ENCODE assay signal across 2 cellular contexts in the genomic region with DNA sequence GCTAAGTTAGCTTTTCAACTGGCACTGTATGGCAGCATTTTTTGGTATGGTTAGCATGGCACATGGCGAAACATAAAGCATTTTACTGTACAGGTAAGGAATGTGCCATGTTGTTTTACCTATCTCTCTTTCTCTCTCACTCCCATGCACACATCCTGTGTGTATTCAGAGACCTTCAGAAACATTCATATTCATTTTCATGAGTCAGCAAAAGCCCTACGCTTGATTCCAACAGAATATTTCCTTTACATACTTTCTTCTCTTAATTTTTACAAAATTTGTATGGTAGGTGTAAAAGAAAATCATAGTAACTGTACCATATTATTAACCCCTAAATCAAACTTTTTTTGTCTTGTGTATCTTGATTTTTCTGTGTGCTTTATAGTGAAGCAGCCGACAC.
TF ChIP-seq lines count a peak whose summit lies in the region.

No MANE protein-coding gene starts in this region.

TF ChIP-seq in GM23338, 12 proteins besides CTCF, POLR2A, EP300 and RAD21 (continues in another document):
- TF ChIP-seq EZH2phosphoT487 (IDR thresholded peaks at IDR 0.05; ENCODE audit: unreplicated experiment) (no peak), POLR2AphosphoS5 (IDR thresholded peaks at IDR 0.05; ENCODE audit: low read depth) (no peak), JUNB (IDR thresholded peaks at IDR 0.05; ENCODE audit: unreplicated experiment) (no peak), ZNF331 (CRISPR knock-in tag; IDR thresholded peaks at IDR 0.05; ENCODE audit: low read depth) (no peak), CREB1 (CRISPR knock-in tag; IDR thresholded peaks at IDR 0.05; ENCODE audit: low read depth) (no peak), STAT1 (IDR thresholded peaks at IDR 0.05; ENCODE audit: unreplicated experiment) (no peak), EZH2 (IDR thresholded peaks at IDR 0.05; ENCODE audit: low read depth, unreplicated experiment) (no peak), ZNF114 (CRISPR knock-in tag; IDR thresholded peaks at IDR 0.05) (no peak)
- TF ChIP-seq, protein P1, sequence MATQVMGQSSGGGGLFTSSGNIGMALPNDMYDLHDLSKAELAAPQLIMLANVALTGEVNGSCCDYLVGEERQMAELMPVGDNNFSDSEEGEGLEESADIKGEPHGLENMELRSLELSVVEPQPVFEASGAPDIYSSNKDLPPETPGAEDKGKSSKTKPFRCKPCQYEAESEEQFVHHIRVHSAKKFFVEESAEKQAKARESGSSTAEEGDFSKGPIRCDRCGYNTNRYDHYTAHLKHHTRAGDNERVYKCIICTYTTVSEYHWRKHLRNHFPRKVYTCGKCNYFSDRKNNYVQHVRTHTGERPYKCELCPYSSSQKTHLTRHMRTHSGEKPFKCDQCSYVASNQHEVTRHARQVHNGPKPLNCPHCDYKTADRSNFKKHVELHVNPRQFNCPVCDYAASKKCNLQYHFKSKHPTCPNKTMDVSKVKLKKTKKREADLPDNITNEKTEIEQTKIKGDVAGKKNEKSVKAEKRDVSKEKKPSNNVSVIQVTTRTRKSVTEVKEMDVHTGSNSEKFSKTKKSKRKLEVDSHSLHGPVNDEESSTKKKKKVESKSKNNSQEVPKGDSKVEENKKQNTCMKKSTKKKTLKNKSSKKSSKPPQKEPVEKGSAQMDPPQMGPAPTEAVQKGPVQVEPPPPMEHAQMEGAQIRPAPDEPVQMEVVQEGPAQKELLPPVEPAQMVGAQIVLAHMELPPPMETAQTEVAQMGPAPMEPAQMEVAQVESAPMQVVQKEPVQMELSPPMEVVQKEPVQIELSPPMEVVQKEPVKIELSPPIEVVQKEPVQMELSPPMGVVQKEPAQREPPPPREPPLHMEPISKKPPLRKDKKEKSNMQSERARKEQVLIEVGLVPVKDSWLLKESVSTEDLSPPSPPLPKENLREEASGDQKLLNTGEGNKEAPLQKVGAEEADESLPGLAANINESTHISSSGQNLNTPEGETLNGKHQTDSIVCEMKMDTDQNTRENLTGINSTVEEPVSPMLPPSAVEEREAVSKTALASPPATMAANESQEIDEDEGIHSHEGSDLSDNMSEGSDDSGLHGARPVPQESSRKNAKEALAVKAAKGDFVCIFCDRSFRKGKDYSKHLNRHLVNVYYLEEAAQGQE (IDR thresholded peaks at IDR 0.05; ENCODE audit: unreplicated experiment): no peak
- TF ChIP-seq, protein P2, sequence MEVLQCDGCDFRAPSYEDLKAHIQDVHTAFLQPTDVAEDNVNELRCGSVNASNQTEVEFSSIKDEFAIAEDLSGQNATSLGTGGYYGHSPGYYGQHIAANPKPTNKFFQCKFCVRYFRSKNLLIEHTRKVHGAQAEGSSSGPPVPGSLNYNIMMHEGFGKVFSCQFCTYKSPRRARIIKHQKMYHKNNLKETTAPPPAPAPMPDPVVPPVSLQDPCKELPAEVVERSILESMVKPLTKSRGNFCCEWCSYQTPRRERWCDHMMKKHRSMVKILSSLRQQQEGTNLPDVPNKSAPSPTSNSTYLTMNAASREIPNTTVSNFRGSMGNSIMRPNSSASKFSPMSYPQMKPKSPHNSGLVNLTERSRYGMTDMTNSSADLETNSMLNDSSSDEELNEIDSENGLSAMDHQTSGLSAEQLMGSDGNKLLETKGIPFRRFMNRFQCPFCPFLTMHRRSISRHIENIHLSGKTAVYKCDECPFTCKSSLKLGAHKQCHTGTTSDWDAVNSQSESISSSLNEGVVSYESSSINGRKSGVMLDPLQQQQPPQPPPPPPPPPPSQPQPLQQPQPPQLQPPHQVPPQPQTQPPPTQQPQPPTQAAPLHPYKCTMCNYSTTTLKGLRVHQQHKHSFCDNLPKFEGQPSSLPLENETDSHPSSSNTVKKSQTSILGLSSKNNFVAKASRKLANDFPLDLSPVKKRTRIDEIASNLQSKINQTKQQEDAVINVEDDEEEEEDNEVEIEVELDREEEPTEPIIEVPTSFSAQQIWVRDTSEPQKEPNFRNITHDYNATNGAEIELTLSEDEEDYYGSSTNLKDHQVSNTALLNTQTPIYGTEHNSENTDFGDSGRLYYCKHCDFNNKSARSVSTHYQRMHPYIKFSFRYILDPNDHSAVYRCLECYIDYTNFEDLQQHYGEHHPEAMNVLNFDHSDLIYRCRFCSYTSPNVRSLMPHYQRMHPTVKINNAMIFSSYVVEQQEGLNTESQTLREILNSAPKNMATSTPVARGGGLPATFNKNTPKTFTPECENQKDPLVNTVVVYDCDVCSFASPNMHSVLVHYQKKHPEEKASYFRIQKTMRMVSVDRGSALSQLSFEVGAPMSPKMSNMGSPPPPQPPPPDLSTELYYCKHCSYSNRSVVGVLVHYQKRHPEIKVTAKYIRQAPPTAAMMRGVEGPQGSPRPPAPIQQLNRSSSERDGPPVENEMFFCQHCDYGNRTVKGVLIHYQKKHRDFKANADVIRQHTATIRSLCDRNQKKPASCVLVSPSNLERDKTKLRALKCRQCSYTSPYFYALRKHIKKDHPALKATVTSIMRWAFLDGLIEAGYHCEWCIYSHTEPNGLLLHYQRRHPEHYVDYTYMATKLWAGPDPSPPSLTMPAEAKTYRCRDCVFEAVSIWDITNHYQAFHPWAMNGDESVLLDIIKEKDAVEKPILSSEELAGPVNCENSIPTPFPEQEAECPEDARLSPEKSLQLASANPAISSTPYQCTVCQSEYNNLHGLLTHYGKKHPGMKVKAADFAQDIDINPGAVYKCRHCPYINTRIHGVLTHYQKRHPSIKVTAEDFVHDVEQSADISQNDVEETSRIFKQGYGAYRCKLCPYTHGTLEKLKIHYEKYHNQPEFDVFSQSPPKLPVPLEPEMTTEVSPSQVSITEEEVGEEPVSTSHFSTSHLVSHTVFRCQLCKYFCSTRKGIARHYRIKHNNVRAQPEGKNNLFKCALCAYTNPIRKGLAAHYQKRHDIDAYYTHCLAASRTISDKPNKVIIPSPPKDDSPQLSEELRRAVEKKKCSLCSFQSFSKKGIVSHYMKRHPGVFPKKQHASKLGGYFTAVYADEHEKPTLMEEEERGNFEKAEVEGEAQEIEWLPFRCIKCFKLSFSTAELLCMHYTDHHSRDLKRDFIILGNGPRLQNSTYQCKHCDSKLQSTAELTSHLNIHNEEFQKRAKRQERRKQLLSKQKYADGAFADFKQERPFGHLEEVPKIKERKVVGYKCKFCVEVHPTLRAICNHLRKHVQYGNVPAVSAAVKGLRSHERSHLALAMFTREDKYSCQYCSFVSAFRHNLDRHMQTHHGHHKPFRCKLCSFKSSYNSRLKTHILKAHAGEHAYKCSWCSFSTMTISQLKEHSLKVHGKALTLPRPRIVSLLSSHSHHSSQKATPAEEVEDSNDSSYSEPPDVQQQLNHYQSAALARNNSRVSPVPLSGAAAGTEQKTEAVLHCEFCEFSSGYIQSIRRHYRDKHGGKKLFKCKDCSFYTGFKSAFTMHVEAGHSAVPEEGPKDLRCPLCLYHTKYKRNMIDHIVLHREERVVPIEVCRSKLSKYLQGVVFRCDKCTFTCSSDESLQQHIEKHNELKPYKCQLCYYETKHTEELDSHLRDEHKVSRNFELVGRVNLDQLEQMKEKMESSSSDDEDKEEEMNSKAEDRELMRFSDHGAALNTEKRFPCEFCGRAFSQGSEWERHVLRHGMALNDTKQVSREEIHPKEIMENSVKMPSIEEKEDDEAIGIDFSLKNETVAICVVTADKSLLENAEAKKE (CRISPR knock-in tag; IDR thresholded peaks at IDR 0.05): no peak

TF ChIP-seq in H1, 55 proteins besides CTCF, POLR2A, EP300 and RAD21:
- TF ChIP-seq SP2 (IDR thresholded peaks at IDR 0.05; ENCODE audit: low read length) (no peak), MAFK (IDR thresholded peaks at IDR 0.05; ENCODE audit: low read depth, low read length) (peak; percentile 75), SIN3A (conservative IDR thresholded peaks at IDR 0.05 in 1 of 2, IDR thresholded peaks at IDR 0.05 in 1 of 2; ENCODE audit: low read depth in 1 of 2, low read length in 2 of 2) (no peak), POLR2AphosphoS5 (IDR thresholded peaks at IDR 0.05; ENCODE audit: low read depth, low read length) (no peak)
